Comparison of ENCODE assay signal across 23 cellular contexts in genomic region chr18:9000736-9001135, GRCh38.
DNase-seq lines count a peak whose midpoint lies in the region; ATAC-seq, FAIRE-seq and TF ChIP-seq lines count a peak whose summit lies in the region.
"Had no signal": no experiment of that assay in that cellular context is flagged by ENCODE, and none has a peak within 500 bp of the region (broad histone marks: within the 10 kb centered on the region; RNA-seq: fewer than 3 reads in every experiment).

No MANE protein-coding gene starts in this region.

- H2AFZ ChIP-seq in H1 (ENCODE audit: low read length) (peak overlapping the region; percentile 91; the same call in 1 of the 2 replicates), MM.1S (ENCODE audit: low read length) (no peak overlapping the region)

- no peaks in the 10 kb centered on the region for H3K79me1 ChIP-seq in H1 (ENCODE audit: low read depth, low read length)

- no peak overlapping the region for H4K5ac ChIP-seq in H1 (ENCODE audit: insufficient read length, low read depth, low read length)

- H3K9me2 ChIP-seq in MM.1S (replicated peaks; ENCODE audit: insufficient read depth, low read length) = no peaks in the 10 kb centered on the region

- H3K14ac ChIP-seq in H1 (ENCODE audit: insufficient read length) = no peak overlapping the region

- no peaks in the 10 kb centered on the region for H3K23me2 ChIP-seq in H1 (ENCODE audit: low read depth, low read length)

- H3K27ac Mint-ChIP-seq in CD4-positive, alpha-beta T cell = no peak overlapping the region
- H3K27ac Mint-ChIP-seq: activated CD4-positive, alpha-beta memory T cell treated with anti-CD3 and anti-CD28 coated beads for 36 hours; activated naive CD4-positive, alpha-beta T cell treated with anti-CD3 and anti-CD28 coated beads, Interleukin-2, amount 50 U/mL, for 72 hours; activated T-helper 17 cell treated with anti-CD3 and anti-CD28 coated beads, Interleukin-2, amount 50 U/mL, for 72 hours; stimulated activated naive CD8-positive, alpha-beta T cell treated with anti-CD3 and anti-CD28 coated beads, Interleukin-15, amount 100 ng/mL, for 72 hours; type B pancreatic cell had no signal

- peaks cover 24% of the 10 kb centered on the region for H3K27me3 Mint-ChIP-seq in CD4-positive, alpha-beta T cell
- H3K27me3 Mint-ChIP-seq: type B pancreatic cell had no signal

- H3K27ac ChIP-seq in H1 (ENCODE audit: low read depth, low read length) (no peak overlapping the region), muscle layer of colon (ENCODE audit: low read depth, low read length) (peak overlapping the region; percentile 47), stomach smooth muscle (ENCODE audit: low read length) (peak overlapping the region; percentile 53), MM.1S (ENCODE audit: low read length) (no peak overlapping the region)
- no peak overlapping the region for H3K27ac ChIP-seq in CD4-positive, alpha-beta T cell (ENCODE audit: low read depth, low read length)
- H3K27ac ChIP-seq: ascending aorta had no signal

- H2BK12ac ChIP-seq in H1 (ENCODE audit: low read depth, low read length) = no peak overlapping the region

- TF ChIP-seq EP300 in H1 (IDR thresholded peaks at IDR 0.05; ENCODE audit: borderline replicate concordance in 1 of 2, low read depth in 2 of 2, low read length in 2 of 2) = no peak

- no peak overlapping the region for H3K4me3 Mint-ChIP-seq in CD4-positive, alpha-beta T cell
- H3K4me3 Mint-ChIP-seq: activated CD4-positive, alpha-beta memory T cell treated with anti-CD3 and anti-CD28 coated beads for 36 hours; activated T-helper 17 cell treated with anti-CD3 and anti-CD28 coated beads, Interleukin-2, amount 50 U/mL, for 72 hours; stimulated activated naive CD8-positive, alpha-beta T cell treated with anti-CD3 and anti-CD28 coated beads, Interleukin-15, amount 100 ng/mL, for 72 hours; type B pancreatic cell had no signal

- H2BK5ac ChIP-seq in H1 (ENCODE audit: low read depth, low read length) = no peak overlapping the region

- POLR2A ChIA-PET in H1 (lab: Charles Lee; ENCODE audit: partially characterized antibody) = no interaction called here
- POLR2A ChIA-PET in CD4-positive, alpha-beta T cell (lab: Charles Lee) = no interaction called here

- CTCF ChIA-PET in H1 (lab: Charles Lee; ENCODE audit: partially characterized antibody) = interaction anchor here (1.1 to 2.7 kb wide), 3 partner anchors 13 to 56 kb away, joined by 3 to 11 read pairs (median 3); no protein-coding TSS in a partner anchor
- CTCF ChIA-PET in CD4-positive, alpha-beta T cell (lab: Charles Lee) = no interaction called here

- no peak overlapping the region for H3K56ac ChIP-seq in H1 (replicated peaks; ENCODE audit: insufficient read length, low read depth, low read length)

- H3K9me3 ChIP-seq in H1 (ENCODE audit: insufficient read depth in 2 of 2, low read depth in 1 of 2, low read length in 1 of 2) (no peaks in the 10 kb centered on the region), muscle layer of colon (ENCODE audit: low read length) (no peaks in the 10 kb centered on the region), stomach smooth muscle (ENCODE audit: control insufficient read depth in 2 of 2, low read length in 2 of 2) (peaks cover 0 to 5% of the 10 kb centered on the region in 2 donors), MM.1S (replicated peaks; ENCODE audit: insufficient read depth, low read length) (no peaks in the 10 kb centered on the region)
- H3K9me3 ChIP-seq in CD4-positive, alpha-beta T cell (ENCODE audit: control insufficient read depth, low read length) = peaks cover 9% of the 10 kb centered on the region

- H2BK20ac ChIP-seq in H1 (ENCODE audit: low read length) = no peak overlapping the region

- no peak overlapping the region for H2BK15ac ChIP-seq in H1 (ENCODE audit: low read length)

- H3K4ac ChIP-seq in H1 (replicated peaks; ENCODE audit: insufficient read length, low read depth, low read length) = no peak overlapping the region

- no peak for FAIRE-seq in H1 (lab: Jason Lieb, UNC)
- FAIRE-seq: G401.6, GM18507, HTR-8/SVneo, kidney had no signal

- 76% methylated on average over 5 of the region's 5 CpGs; no CpG with 5 or more reads in 1 of the 2 experiments for WGBS in H1 (ENCODE audit: extremely low coverage in 1 of 2, insufficient coverage in 1 of 2, insufficient read length in 1 of 2, insufficient replicate concordance in 2 of 2, low coverage in 1 of 2, low lambda C conversion rate in 2 of 2, missing lambda C conversion rate in 1 of 2), 2 experiments

- intact Hi-C loops in Right ventricle myocardium inferior (cut with DNase I) = no loop called here
- intact Hi-C loops in cardiac septum (cut with DNase I) = no loop called here
- intact Hi-C loops in CD4-positive, alpha-beta T cell (cut with DNase I, micrococcal nuclease) = loop anchor here in 1 of 2 experiments (10.0 kb wide), 1 partner anchor 64 kb away; no protein-coding TSS in a partner anchor

- no peak for DNase-seq in Right ventricle myocardium inferior (ENCODE audit: missing footprints)
- no peak for DNase-seq in cardiac septum (ENCODE audit: low spot score)
- no peak for DNase-seq in H1 (ENCODE audit: low read depth in 1 of 2, low spot score in 2 of 2)
- DNase-seq in CD4-positive, alpha-beta T cell = no peak
- no peak for DNase-seq in NCI-H510A treated with DMSO at 0.1 percent for 48 hours (lab: John Stamatoyannopoulos, UW)
- DNase-seq in MM.1S = no peak
- DNase-seq: 8988T; activated CD4-positive, alpha-beta memory T cell treated with anti-CD3 and anti-CD28 coated beads for 36 hours; activated CD4-positive, CD25-positive, alpha-beta regulatory T cell; activated CD8-positive, alpha-beta memory T cell treated with anti-CD3 and anti-CD28 coated beads, Interleukin-2, amount 50 U/mL, for 48 hours; DMS153; kidney; SIG-M5; stimulated activated naive CD8-positive, alpha-beta T cell treated with anti-CD3 and anti-CD28 coated beads, Interleukin-15, amount 100 ng/mL, for 72 hours had no signal

- H3F3A ChIP-seq in MM.1S (ENCODE audit: insufficient read depth, low read length) = peaks cover under 1% of the 10 kb centered on the region; the same call in 1 of the 2 replicates

- H4K20me1 ChIP-seq in H1 (replicated peaks in 1 of 2; ENCODE audit: control insufficient read depth in 1 of 2, insufficient read depth in 2 of 2, low read length in 2 of 2) = no peaks in the 10 kb centered on the region
- no peaks in the 10 kb centered on the region for H4K20me1 ChIP-seq in MM.1S (ENCODE audit: insufficient read depth, low read length)

- H3K4me3 ChIP-seq in H1 (ENCODE audit: extremely low read depth in 1 of 4, insufficient read depth in 2 of 4, low read depth in 3 of 4, low read length in 4 of 4) (no peak overlapping the region), muscle layer of colon (ENCODE audit: low read depth in 1 of 2, low read length in 2 of 2) (no peak overlapping the region), stomach smooth muscle (ENCODE audit: low read length in 2 of 2) (no peak overlapping the region), MM.1S (ENCODE audit: low read length) (no peak overlapping the region)
- H3K4me3 ChIP-seq: ascending aorta had no signal

- no peaks in the 10 kb centered on the region for H3K79me2 ChIP-seq in H1 (ENCODE audit: control insufficient read depth in 1 of 2, insufficient read depth in 2 of 2, low read length in 2 of 2)
- H3K79me2 ChIP-seq in MM.1S (ENCODE audit: low read length) = no peaks in the 10 kb centered on the region

- TF ChIP-seq CTCF in H1 (IDR thresholded peaks at IDR 0.05; ENCODE audit: control extremely low read depth in 1 of 3, insufficient read depth in 1 of 3, low read depth in 1 of 3, low read length in 3 of 3) (no peak), MM.1S (IDR thresholded peaks at IDR 0.05; ENCODE audit: low read length) (no peak)
- TF ChIP-seq CTCF in CD4-positive, alpha-beta T cell (IDR thresholded peaks at IDR 0.05) = no peak

- peak; percentile 56 for ATAC-seq in Right ventricle myocardium inferior
- ATAC-seq in CD4-positive, alpha-beta T cell (ENCODE audit: poor library complexity) = no peak
- ATAC-seq: activated naive CD4-positive, alpha-beta T cell treated with anti-CD3 and anti-CD28 coated beads, Interleukin-2, amount 50 U/mL, for 72 hours; activated T-helper 17 cell treated with anti-CD3 and anti-CD28 coated beads, Interleukin-2, amount 50 U/mL, for 72 hours; stimulated activated naive CD8-positive, alpha-beta T cell treated with anti-CD3 and anti-CD28 coated beads, Interleukin-15, amount 100 ng/mL, for 72 hours had no signal

- H3K4me1 ChIP-seq in H1 (replicated peaks in 1 of 4; ENCODE audit: control insufficient read depth in 3 of 4, insufficient read depth in 4 of 4, low read length in 3 of 4) = peaks cover 0 to 3% (median 0%) of the 10 kb centered on the region in 4 experiments; a peak in 3 of 7 replicates
- H3K4me1 ChIP-seq in muscle layer of colon (ENCODE audit: insufficient read depth, low read length) = peaks cover 35% of the 10 kb centered on the region
- H3K4me1 ChIP-seq in stomach smooth muscle (ENCODE audit: control insufficient read depth, insufficient read depth, low read length) = peaks cover 15% of the 10 kb centered on the region
- peaks cover 3% of the 10 kb centered on the region for H3K4me1 ChIP-seq in MM.1S (ENCODE audit: low read length)

- H3K27me3 ChIP-seq in H1 (replicated peaks in 1 of 4; ENCODE audit: control insufficient read depth in 3 of 4, extremely low read depth in 1 of 4, insufficient read depth in 3 of 4, low read length in 3 of 4) (no peaks in the 10 kb centered on the region; a peak in 1 of 7 replicates), muscle layer of colon (ENCODE audit: control insufficient read depth in 1 of 2, insufficient read depth in 2 of 2, low read length in 2 of 2) (no peaks in the 10 kb centered on the region), stomach smooth muscle (ENCODE audit: control insufficient read depth in 1 of 2, insufficient read depth in 2 of 2, low read length in 2 of 2) (no peaks in the 10 kb centered on the region), MM.1S (replicated peaks; ENCODE audit: insufficient read depth, low read length) (no peaks in the 10 kb centered on the region)
- peaks cover 5% of the 10 kb centered on the region for H3K27me3 ChIP-seq in CD4-positive, alpha-beta T cell (ENCODE audit: control insufficient read depth, insufficient read depth, low read length)
- H3K27me3 ChIP-seq: ascending aorta had no signal

- H3K36me3 ChIP-seq in H1 (ENCODE audit: control insufficient read depth in 2 of 4, insufficient read depth in 4 of 4, low read length in 3 of 4) (no peaks in the 10 kb centered on the region), muscle layer of colon (ENCODE audit: insufficient read depth, low read length) (peaks cover 9% of the 10 kb centered on the region), stomach smooth muscle (ENCODE audit: control insufficient read depth in 2 of 2, insufficient read depth in 2 of 2, low read length in 2 of 2) (no peaks in the 10 kb centered on the region), MM.1S (replicated peaks; ENCODE audit: insufficient read depth, low read length) (no peaks in the 10 kb centered on the region)
- H3K36me3 ChIP-seq: ascending aorta had no signal

- H2AK5ac ChIP-seq in H1 (ENCODE audit: low read depth, low read length) = no peak overlapping the region

- TF ChIP-seq POLR2A in H1 (IDR thresholded peaks at IDR 0.05; ENCODE audit: control extremely low read depth in 1 of 2, low read depth in 2 of 2, low read length in 2 of 2) = no peak

- H3K36me3 Mint-ChIP-seq in CD4-positive, alpha-beta T cell (ENCODE audit: low read depth) = no peaks in the 10 kb centered on the region
- H3K36me3 Mint-ChIP-seq: activated CD4-positive, alpha-beta memory T cell treated with anti-CD3 and anti-CD28 coated beads for 36 hours; activated naive CD4-positive, alpha-beta T cell treated with anti-CD3 and anti-CD28 coated beads, Interleukin-2, amount 50 U/mL, for 72 hours; type B pancreatic cell had no signal

- H3K9me3 Mint-ChIP-seq in CD4-positive, alpha-beta T cell = peaks cover 2% of the 10 kb centered on the region

- no peak for TF ChIP-seq RAD21 in H1 (IDR thresholded peaks at IDR 0.05 in 1 of 2, conservative IDR thresholded peaks at IDR 0.05 in 1 of 2; ENCODE audit: low read depth in 2 of 2, low read length in 2 of 2)

- no peak overlapping the region for H3K9ac ChIP-seq in H1 (replicated peaks in 1 of 4; ENCODE audit: extremely low read depth in 1 of 4, low read depth in 3 of 4, low read length in 3 of 4)
- H3K9ac ChIP-seq in muscle layer of colon (ENCODE audit: low read length) = no peak overlapping the region
- no peak overlapping the region for H3K9ac ChIP-seq in stomach smooth muscle (ENCODE audit: low read length in 2 of 2)
- H3K9ac ChIP-seq in MM.1S (ENCODE audit: low read length) = no peak overlapping the region

- H3K18ac ChIP-seq in H1 (ENCODE audit: extremely low read depth, low read length) = no peak overlapping the region

- no peak overlapping the region for H3K4me2 ChIP-seq in H1 (ENCODE audit: insufficient read depth in 1 of 2, low read depth in 2 of 2, low read length in 2 of 2)
- no peak overlapping the region for H3K4me2 ChIP-seq in MM.1S (ENCODE audit: low read depth, low read length)

- H3K23ac ChIP-seq in H1 (ENCODE audit: insufficient read length) = no peak overlapping the region

- no peak overlapping the region for H4K91ac ChIP-seq in H1 (replicated peaks; ENCODE audit: insufficient read length, low read length)

- H4K8ac ChIP-seq in H1 (ENCODE audit: extremely low read depth, insufficient read depth, low read length) = no peak overlapping the region

- no peak overlapping the region for H2BK120ac ChIP-seq in H1 (replicated peaks; ENCODE audit: low read depth, low read length)

- H3K4me1 Mint-ChIP-seq in CD4-positive, alpha-beta T cell (ENCODE audit: low read depth) = no peaks in the 10 kb centered on the region
- H3K4me1 Mint-ChIP-seq: activated T-helper 17 cell treated with anti-CD3 and anti-CD28 coated beads, Interleukin-2, amount 50 U/mL, for 72 hours had no signal

Comparison
In these comparisons a context has a peak if more than half of its experiments do, and no peak if none do; other contexts are left out.
1. H3K27ac ChIP-seq: peak in muscle layer of colon (single experiment) and stomach smooth muscle (single experiment); none in H1 (single experiment), CD4-positive, alpha-beta T cell (single experiment) and MM.1S (single experiment).